19 cellular contexts compared by ENCODE assay signal in the genomic region with DNA sequence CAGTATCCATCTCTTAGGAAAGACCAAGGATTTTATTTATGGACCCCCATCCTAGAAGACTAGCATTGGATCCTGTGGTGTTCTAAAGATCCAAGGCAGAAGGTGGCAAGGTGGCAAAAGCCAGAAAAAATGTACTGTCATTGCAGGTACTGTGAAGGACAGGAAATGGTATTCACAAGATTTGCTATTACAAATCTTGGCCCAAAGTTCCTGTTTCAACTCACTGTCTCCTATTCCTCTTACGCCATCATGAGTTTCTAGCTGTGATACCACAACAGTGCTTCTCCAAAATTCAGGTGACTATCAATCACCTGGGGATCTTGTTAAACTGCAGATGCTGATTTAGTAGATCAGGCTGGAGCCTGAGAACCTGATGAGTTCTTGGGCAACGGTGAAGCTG. TPM values are rescaled to one million over a fixed set of nuclear protein-coding genes. Genes with fewer than 3 reads are reported as not detected.
DNase-seq lines count a peak whose midpoint lies in the region; ATAC-seq and TF ChIP-seq lines count a peak whose summit lies in the region.
"Had no signal": no experiment of that assay in that cellular context is flagged by ENCODE, and none has a peak within 500 bp of the region (broad histone marks: within the 10 kb centered on the region; RNA-seq: fewer than 3 reads in every experiment).

No MANE protein-coding gene starts in this region.

- H3K9me3 Mint-ChIP-seq in activated T-cell treated with anti-CD3 and anti-CD28 coated beads, Interleukin-2, amount 50 U/mL, for 72 hours: no peaks in the 10 kb centered on the region
- H3K9me3 Mint-ChIP-seq in T-helper 1 cell treated with Interleukin-12 subunit alpha and Interleukin-12 subunit beta and Interleukin-4 antibody, amounts not matched to agents 30 μg/mL and 1 μg/mL, for 36 hours: no peaks in the 10 kb centered on the region
- H3K9me3 Mint-ChIP-seq in progenitor cell of endocrine pancreas (ENCODE audit: low read depth): no peaks in the 10 kb centered on the region
- H3K9me3 Mint-ChIP-seq: WTC11 had no signal

- H3K36me3 Mint-ChIP-seq in activated T-cell treated with anti-CD3 and anti-CD28 coated beads, Interleukin-2, amount 50 U/mL, for 72 hours (ENCODE audit: insufficient read depth in 2 of 2): peaks cover 2 to 5% of the 10 kb centered on the region in 2 donors
- H3K36me3 Mint-ChIP-seq in T-helper 1 cell treated with Interleukin-12 subunit alpha and Interleukin-12 subunit beta and Interleukin-4 antibody, amounts not matched to agents 30 μg/mL and 1 μg/mL, for 36 hours (ENCODE audit: low read depth): peaks cover 32% of the 10 kb centered on the region
- peaks cover 25% of the 10 kb centered on the region for H3K36me3 Mint-ChIP-seq in progenitor cell of endocrine pancreas (ENCODE audit: insufficient read depth)

- no peak overlapping the region for H3K27ac Mint-ChIP-seq in activated T-cell treated with anti-CD3 and anti-CD28 coated beads, Interleukin-2, amount 50 U/mL, for 72 hours
- H3K27ac Mint-ChIP-seq in T-helper 1 cell treated with Interleukin-12 subunit alpha and Interleukin-12 subunit beta and Interleukin-4 antibody, amounts not matched to agents 30 μg/mL and 1 μg/mL, for 36 hours: peak overlapping the region; percentile 90
- H3K27ac Mint-ChIP-seq in progenitor cell of endocrine pancreas: no peak overlapping the region
- H3K27ac Mint-ChIP-seq: WTC11 had no signal

- peak overlapping the region; percentile 52 for H3K27ac ChIP-seq in effector memory CD4-positive, alpha-beta T cell (ENCODE audit: insufficient read depth, low read length, poor library complexity, severe bottlenecking)
- H3K27ac ChIP-seq in upper lobe of right lung: no peak overlapping the region
- H3K27ac ChIP-seq: brain microvascular endothelial cell, tibial artery had no signal

- peak; percentile 26 to 46 for ATAC-seq in activated T-cell treated with anti-CD3 and anti-CD28 coated beads, Interleukin-2, amount 50 U/mL, for 72 hours (replicated peaks in 1 of 2)
- ATAC-seq in upper lobe of right lung: peak; percentile 38
- ATAC-seq in HG03520 (IDR thresholded peaks at IDR 0.05; ENCODE audit: unreplicated experiment): no peak
- ATAC-seq: WTC11 had no signal

- TF ChIP-seq CTCF in upper lobe of right lung (IDR thresholded peaks at IDR 0.05) (no peak), progenitor cell of endocrine pancreas (IDR thresholded peaks at IDR 0.05; ENCODE audit: unreplicated experiment) (no peak)

- H3K4me1 Mint-ChIP-seq in activated T-cell treated with anti-CD3 and anti-CD28 coated beads, Interleukin-2, amount 50 U/mL, for 72 hours (ENCODE audit: low read depth): peaks cover 51% of the 10 kb centered on the region
- peaks cover 53% of the 10 kb centered on the region for H3K4me1 Mint-ChIP-seq in T-helper 1 cell treated with Interleukin-12 subunit alpha and Interleukin-12 subunit beta and Interleukin-4 antibody, amounts not matched to agents 30 μg/mL and 1 μg/mL, for 36 hours (ENCODE audit: low read depth)
- no peaks in the 10 kb centered on the region for H3K4me1 Mint-ChIP-seq in progenitor cell of endocrine pancreas (ENCODE audit: low read depth)
- H3K4me1 Mint-ChIP-seq: WTC11 had no signal

- peaks cover 16% of the 10 kb centered on the region for H3K36me3 ChIP-seq in effector memory CD4-positive, alpha-beta T cell (ENCODE audit: control insufficient read depth, insufficient read depth, low read length)
- peaks cover 43% of the 10 kb centered on the region for H3K36me3 ChIP-seq in upper lobe of right lung

- peak overlapping the region in 1 of 2 donors; percentile 70 for H3K4me3 Mint-ChIP-seq in activated T-cell treated with anti-CD3 and anti-CD28 coated beads, Interleukin-2, amount 50 U/mL, for 72 hours
- H3K4me3 Mint-ChIP-seq in T-helper 1 cell treated with Interleukin-12 subunit alpha and Interleukin-12 subunit beta and Interleukin-4 antibody, amounts not matched to agents 30 μg/mL and 1 μg/mL, for 36 hours: peak overlapping the region; percentile 60
- no peak overlapping the region for H3K4me3 Mint-ChIP-seq in progenitor cell of endocrine pancreas (ENCODE audit: low read depth)
- H3K4me3 Mint-ChIP-seq: WTC11 had no signal

- peak overlapping the region; percentile 11 for H3K4me3 ChIP-seq in effector memory CD4-positive, alpha-beta T cell (ENCODE audit: insufficient read depth, low read depth, low read length, poor library complexity, severe bottlenecking)
- H3K4me3 ChIP-seq in upper lobe of right lung: no peak overlapping the region
- H3K4me3 ChIP-seq: BLaER1 treated with 17β-estradiol and CSF1 and Interleukin-3, amounts not matched to agents 10 nM and 100 nM; tibial artery had no signal

- DNase-seq in activated T-cell treated with anti-CD3 and anti-CD28 coated beads, Interleukin-2, amount 50 U/mL, for 72 hours: no peak
- DNase-seq in activated T-cell treated with anti-CD3 and anti-CD28 coated beads, Interleukin-2, amount 50 U/mL, for 48 hours: no peak
- DNase-seq in effector memory CD4-positive, alpha-beta T cell: no peak
- DNase-seq in upper lobe of right lung: no peak
- no peak for DNase-seq in pons (ENCODE audit: low spot score)
- DNase-seq in progenitor cell of endocrine pancreas (ENCODE audit: low spot score, unreplicated experiment): no peak
- DNase-seq: activated CD8-positive, alpha-beta memory T cell treated with anti-CD3 and anti-CD28 coated beads for 24 hours; brain microvascular endothelial cell; glutamatergic neuron; H7; IMR-90; kidney glomerular epithelial cell; NCI-H1436; NCI-H510A; tibial artery had no signal

- H3K27me3 ChIP-seq in effector memory CD4-positive, alpha-beta T cell (replicated peaks; ENCODE audit: control insufficient read depth, insufficient read depth, low read length, poor library complexity, severe bottlenecking): no peaks in the 10 kb centered on the region
- H3K27me3 ChIP-seq in upper lobe of right lung: no peaks in the 10 kb centered on the region
- H3K27me3 ChIP-seq: BLaER1 treated with 17β-estradiol and CSF1 and Interleukin-3, amounts not matched to agents 10 nM and 100 nM; brain microvascular endothelial cell; tibial artery had no signal

- no peaks in the 10 kb centered on the region for H3K9me3 ChIP-seq in effector memory CD4-positive, alpha-beta T cell (ENCODE audit: control insufficient read depth, low read length)
- no peaks in the 10 kb centered on the region for H3K9me3 ChIP-seq in upper lobe of right lung
- H3K9me3 ChIP-seq: BLaER1 treated with 17β-estradiol and CSF1 and Interleukin-3, amounts not matched to agents 10 nM and 100 nM; tibial artery had no signal

- peaks cover 40% of the 10 kb centered on the region for H3K4me1 ChIP-seq in effector memory CD4-positive, alpha-beta T cell (ENCODE audit: control insufficient read depth, insufficient read depth, low read length, poor library complexity, severe bottlenecking)
- H3K4me1 ChIP-seq in upper lobe of right lung: no peaks in the 10 kb centered on the region
- H3K4me1 ChIP-seq: tibial artery had no signal

- H3K27me3 Mint-ChIP-seq in activated T-cell treated with anti-CD3 and anti-CD28 coated beads, Interleukin-2, amount 50 U/mL, for 72 hours (ENCODE audit: low read depth): no peaks in the 10 kb centered on the region
- no peaks in the 10 kb centered on the region for H3K27me3 Mint-ChIP-seq in T-helper 1 cell treated with Interleukin-12 subunit alpha and Interleukin-12 subunit beta and Interleukin-4 antibody, amounts not matched to agents 30 μg/mL and 1 μg/mL, for 36 hours (ENCODE audit: low read depth)
- H3K27me3 Mint-ChIP-seq in progenitor cell of endocrine pancreas: no peaks in the 10 kb centered on the region

- intact Hi-C loops in upper lobe of right lung (cut with DNase I): loop anchor here (10.0 kb wide), 1 partner anchor 246 kb away; no protein-coding TSS in a partner anchor

RNA-seq across cellular contexts. Expression of gene ACP6, which starts 21.4 kb away (rescaled TPM):
- total RNA-seq in activated T-cell treated with anti-CD3 and anti-CD28 coated beads, Interleukin-2, amount 50 U/mL, for 72 hours: 10 to 100 TPM; 24.5 to 31.0 TPM
- total RNA-seq in upper lobe of right lung (15.8 TPM), progenitor cell of endocrine pancreas (24.7 and 25.9 TPM in 2 replicates)
